ENCODE assay signal across 21 cellular contexts in genomic region chr4:166432125-166432524, GRCh38.
DNase-seq lines count a peak whose midpoint lies in the region; ATAC-seq, FAIRE-seq and TF ChIP-seq lines count a peak whose summit lies in the region.
"Had no signal": no experiment of that assay in that cellular context is flagged by ENCODE, and none has a peak within 500 bp of the region (broad histone marks: within the 10 kb centered on the region; RNA-seq: fewer than 3 reads in every experiment).

No MANE protein-coding gene starts in this region.

- H3K4me3 ChIP-seq in SK-N-SH (ENCODE audit: low read depth in 2 of 2, low read length in 1 of 2) (no peak overlapping the region), K562 (no peak overlapping the region), left ventricle myocardium inferior (no peak overlapping the region)
- H3K4me3 ChIP-seq: A549, BLaER1 had no signal

- H3K4me3 Mint-ChIP-seq in HFFc6, result no peak overlapping the region
- H3K4me3 Mint-ChIP-seq: CD14-positive monocyte; CD4-positive, alpha-beta memory T cell; H9; IgD-negative memory B cell had no signal

- TF ChIP-seq CTCF in SK-N-SH (IDR thresholded peaks at IDR 0.05) (no peak), HFFc6 (IDR thresholded peaks at IDR 0.05) (no peak), K562 (IDR thresholded peaks at IDR 0.05 in 2 of 3, conservative IDR thresholded peaks at IDR 0.05 in 1 of 3; ENCODE audit: insufficient read depth in 2 of 3, low read depth in 1 of 3, low read length in 3 of 3) (no peak), left ventricle myocardium inferior (IDR thresholded peaks at IDR 0.05; ENCODE audit: borderline replicate concordance) (no peak)

- in situ Hi-C loops in K562 (cut with MboI), result no loop called here

- CTCF ChIA-PET in SK-N-SH (lab: Yijun Ruan, JAX) (no interaction called here), K562 (lab: Yijun Ruan, JAX; ENCODE audit: low intra/inter-chr PET ratio) (no interaction called here)

- H3K9me2 ChIP-seq in SK-N-SH, result no peaks in the 10 kb centered on the region

- peaks cover 21% of the 10 kb centered on the region for H3K36me3 Mint-ChIP-seq in HFFc6 (ENCODE audit: low read depth)
- H3K36me3 Mint-ChIP-seq: CD14-positive monocyte; CD4-positive, alpha-beta memory T cell; IgD-negative memory B cell had no signal

- no peaks in the 10 kb centered on the region; the same call in 1 of the 2 replicates for H3K9me3 Mint-ChIP-seq in HFFc6
- H3K9me3 Mint-ChIP-seq: H9 had no signal

- H3K36me3 ChIP-seq in SK-N-SH (replicated peaks in 1 of 2; ENCODE audit: control insufficient read depth in 1 of 2, insufficient read depth in 2 of 2, low read length in 1 of 2), result no peaks in the 10 kb centered on the region
- no peaks in the 10 kb centered on the region for H3K36me3 ChIP-seq in K562 (ENCODE audit: control insufficient read depth, insufficient read depth, low read length)
- H3K36me3 ChIP-seq in left ventricle myocardium inferior, result no peaks in the 10 kb centered on the region
- H3K36me3 ChIP-seq: BLaER1 had no signal

- H3K4me2 ChIP-seq in SK-N-SH (no peak overlapping the region), K562 (ENCODE audit: insufficient read depth, low read length) (no peak overlapping the region)
- H3K4me2 ChIP-seq: A549, BLaER1 had no signal

- TF ChIP-seq EP300 in SK-N-SH (IDR thresholded peaks at IDR 0.05; ENCODE audit: borderline replicate concordance in 1 of 2, low read depth in 1 of 2, low read length in 1 of 2), result no peak
- no peak for TF ChIP-seq EP300 in K562 (IDR thresholded peaks at IDR 0.05; ENCODE audit: low read length)

- H3K27ac Mint-ChIP-seq in HFFc6, result peak overlapping the region; percentile 19; the same call in 1 of the 2 replicates
- H3K27ac Mint-ChIP-seq: CD14-positive monocyte; CD4-positive, alpha-beta memory T cell; H9; IgD-negative memory B cell had no signal

- DNase-seq in SK-N-SH, result no peak
- DNase-seq in HFFc6, result no peak
- no peak for DNase-seq in K562 (ENCODE audit: extremely low read depth in 1 of 4, low spot score in 3 of 4)
- no peak for DNase-seq in left ventricle myocardium inferior
- no peak for DNase-seq in NCI-H1092 (lab: John Stamatoyannopoulos, UW)
- DNase-seq: CD4-positive, alpha-beta memory T cell; DMS153; DMS79; GF-D8; H9; KG1 had no signal

- peak overlapping the region; percentile 72; the same call in 1 of the 2 replicates for H2AFZ ChIP-seq in SK-N-SH (ENCODE audit: low read depth)
- H2AFZ ChIP-seq in K562 (ENCODE audit: low read depth, low read length), result no peak overlapping the region

- H3K27me3 Mint-ChIP-seq in HFFc6 (ENCODE audit: insufficient read depth), result no peaks in the 10 kb centered on the region
- H3K27me3 Mint-ChIP-seq: CD4-positive, alpha-beta memory T cell; IgD-negative memory B cell had no signal

- ATAC-seq in SK-N-SH treated with all-trans-retinoic acid at 6 μM for 48 hours (no peak), K562 (no peak), HG03442 (IDR thresholded peaks at IDR 0.05; ENCODE audit: unreplicated experiment) (no peak)
- ATAC-seq: A549 had no signal

- H3K4me1 ChIP-seq in SK-N-SH (ENCODE audit: control insufficient read depth in 1 of 2, insufficient read depth in 2 of 2, low read depth in 1 of 2, low read length in 1 of 2) (peaks cover 0 to 4% of the 10 kb centered on the region in 2 experiments; a peak in 1 of 4 replicates), K562 (replicated peaks in 1 of 2; ENCODE audit: control insufficient read depth in 2 of 2, insufficient read depth in 2 of 2, low read length in 2 of 2) (no peaks in the 10 kb centered on the region), left ventricle myocardium inferior (no peaks in the 10 kb centered on the region)
- H3K4me1 ChIP-seq: A549, BLaER1 had no signal

- TF ChIP-seq RAD21 in SK-N-SH (IDR thresholded peaks at IDR 0.05; ENCODE audit: low read length) (no peak), K562 (CRISPR knock-in tag; conservative IDR thresholded peaks at IDR 0.05 in 1 of 2, IDR thresholded peaks at IDR 0.05 in 1 of 2) (no peak)

- H3K9ac ChIP-seq in SK-N-SH (no peak overlapping the region), K562 (ENCODE audit: insufficient read depth in 1 of 2, low read depth in 2 of 2, low read length in 2 of 2) (no peak overlapping the region)
- H3K9ac ChIP-seq: BLaER1 had no signal

- H3K27me3 ChIP-seq in SK-N-SH (ENCODE audit: insufficient read depth), result no peaks in the 10 kb centered on the region
- no peaks in the 10 kb centered on the region for H3K27me3 ChIP-seq in K562 (ENCODE audit: control insufficient read depth in 2 of 2, insufficient read depth in 2 of 2, low read length in 2 of 2)
- H3K27me3 ChIP-seq in left ventricle myocardium inferior (ENCODE audit: low read depth), result no peaks in the 10 kb centered on the region
- H3K27me3 ChIP-seq: BLaER1 had no signal

- TF ChIP-seq POLR2A in K562 (conservative IDR thresholded peaks at IDR 0.05), result no peak

- intact Hi-C loops in K562 (cut with micrococcal nuclease), result no loop called here
- intact Hi-C loops in left ventricle myocardium inferior (cut with micrococcal nuclease), result no loop called here

- H3K27ac ChIP-seq in SK-N-SH (ENCODE audit: low read depth in 2 of 2, low read length in 1 of 2) (peak overlapping the region in 1 of 2 experiments; percentile 91; a peak in 1 of 4 replicates), K562 (ENCODE audit: extremely low read depth, low read depth, low read length) (no peak overlapping the region), left ventricle myocardium inferior (replicated peaks) (no peak overlapping the region)
- H3K27ac ChIP-seq: 22Rv1, A549, BLaER1, HL-60 had no signal

- peaks cover 22% of the 10 kb centered on the region for H3F3A ChIP-seq in SK-N-SH (replicated peaks; ENCODE audit: insufficient read depth)

- H3K79me2 ChIP-seq in SK-N-SH (ENCODE audit: insufficient read depth), result no peaks in the 10 kb centered on the region
- no peaks in the 10 kb centered on the region for H3K79me2 ChIP-seq in K562 (ENCODE audit: control insufficient read depth, insufficient read depth, low read length)

- FAIRE-seq in K562 (lab: Jason Lieb, UNC), result peak; percentile 37
- FAIRE-seq: A549, GM19239, H1 had no signal

- no TSS peak for BruUV-seq in K562 (replicated peaks; lab: Mats Ljungman, UMichigan)

- peaks cover 64% of the 10 kb centered on the region for H3K4me1 Mint-ChIP-seq in HFFc6 (ENCODE audit: low read depth)
- H3K4me1 Mint-ChIP-seq: CD14-positive monocyte; CD4-positive, alpha-beta memory T cell; H9; IgD-negative memory B cell had no signal

- H3K9me3 ChIP-seq in SK-N-SH (no peaks in the 10 kb centered on the region), K562 (replicated peaks; ENCODE audit: control insufficient read depth, insufficient read depth, low read depth, low read length) (no peaks in the 10 kb centered on the region; the same call in 1 of the 2 replicates), left ventricle myocardium inferior (replicated peaks) (no peaks in the 10 kb centered on the region)
- H3K9me3 ChIP-seq: A549, BLaER1 had no signal

- POLR2A ChIA-PET in SK-N-SH (lab: Yijun Ruan, JAX), result no interaction called here
- POLR2A ChIA-PET in K562 (lab: Yijun Ruan, JAX), result no interaction called here

- H3K9me1 ChIP-seq in K562 (ENCODE audit: control insufficient read depth, insufficient read depth, low read length), result no peaks in the 10 kb centered on the region

- H4K20me1 ChIP-seq in SK-N-SH (ENCODE audit: insufficient read depth) (no peaks in the 10 kb centered on the region), K562 (replicated peaks; ENCODE audit: control insufficient read depth, insufficient read depth, low read length) (no peaks in the 10 kb centered on the region)
- H4K20me1 ChIP-seq: BLaER1 had no signal

TF ChIP-seq in SK-N-SH, 30 proteins besides CTCF, POLR2A, EP300 and RAD21 (continues in another document):
- TF ChIP-seq MAX (IDR thresholded peaks at IDR 0.05; ENCODE audit: low read depth), result no peak
- TF ChIP-seq MXI1 (IDR thresholded peaks at IDR 0.05; ENCODE audit: low read depth, low read length), result no peak

TF ChIP-seq in SK-N-SH treated with all-trans-retinoic acid at 6 μM for 48 hours, 23 proteins besides CTCF, POLR2A, EP300 and RAD21 (continues in another document):
- TF ChIP-seq RARB (CRISPR knock-in tag; IDR thresholded peaks at IDR 0.05), result no peak
- no peak for TF ChIP-seq BACH2 (CRISPR knock-in tag; IDR thresholded peaks at IDR 0.05; ENCODE audit: borderline replicate concordance)
- TF ChIP-seq ZNF70 (CRISPR knock-in tag; IDR thresholded peaks at IDR 0.05), result no peak
- TF ChIP-seq TCF4 (CRISPR knock-in tag; IDR thresholded peaks at IDR 0.05; ENCODE audit: borderline replicate concordance), result no peak
- TF ChIP-seq PPARA (CRISPR knock-in tag; IDR thresholded peaks at IDR 0.05; ENCODE audit: borderline replicate concordance), result no peak
- no peak for TF ChIP-seq ZFP3 (CRISPR knock-in tag; IDR thresholded peaks at IDR 0.05)

TF ChIP-seq in K562, 482 proteins besides CTCF, POLR2A, EP300 and RAD21:
- no peak for TF ChIP-seq ZFPM2 (CRISPR knock-in tag; IDR thresholded peaks at IDR 0.05)
- TF ChIP-seq BRD4 (IDR thresholded peaks at IDR 0.05), result no peak
- TF ChIP-seq HNRNPK (IDR thresholded peaks at IDR 0.05; ENCODE audit: low read depth, low read length, poor library complexity, severe bottlenecking), result no peak
- TF ChIP-seq ZNF57 (CRISPR knock-in tag; IDR thresholded peaks at IDR 0.05), result no peak
- TF ChIP-seq NFIC (IDR thresholded peaks at IDR 0.05), result no peak
- no peak for TF ChIP-seq ZBTB26 (CRISPR knock-in tag; IDR thresholded peaks at IDR 0.05)
- TF ChIP-seq MXD1 (CRISPR knock-in tag; IDR thresholded peaks at IDR 0.05; ENCODE audit: borderline replicate concordance, poor library complexity, severe bottlenecking), result no peak
- no peak for TF ChIP-seq MYNN (IDR thresholded peaks at IDR 0.05)
- no peak for TF ChIP-seq MYNN (CRISPR knock-in tag; IDR thresholded peaks at IDR 0.05)
- no peak for TF ChIP-seq CGGBP1 (CRISPR knock-in tag; IDR thresholded peaks at IDR 0.05)
- TF ChIP-seq SMAD2 (IDR thresholded peaks at IDR 0.05; ENCODE audit: low read depth, low read length), result no peak
